ENCODE assay signal across 8 cellular contexts in genomic region chr10:59234814-59235429, GRCh38. TPM values are rescaled to one million over a fixed set of nuclear protein-coding genes. Genes with fewer than 3 reads are reported as not detected.
DNase-seq lines count a peak whose midpoint lies in the region; ATAC-seq, FAIRE-seq and TF ChIP-seq lines count a peak whose summit lies in the region.

No MANE protein-coding gene starts in this region.

- H3K36me3 ChIP-seq in Peyer's patch: peaks cover 0 to 9% (median 0%) of the 10 kb centered on the region in 3 donors
- H3K36me3 ChIP-seq in thoracic aorta: no peaks in the 10 kb centered on the region
- H3K36me3 ChIP-seq in effector memory CD4-positive, alpha-beta T cell (ENCODE audit: control insufficient read depth, insufficient read depth, low read length): no peaks in the 10 kb centered on the region

- TF ChIP-seq CTCF in AG10803 (conservative IDR thresholded peaks at IDR 0.05; ENCODE audit: low read length) (peak; percentile 79), Peyer's patch (IDR thresholded peaks at IDR 0.05) (peak in 4 of 6 experiments; percentile 31 to 54 (median 48)), fibroblast of villous mesenchyme (IDR thresholded peaks at IDR 0.05; ENCODE audit: insufficient read depth, low read depth, low read length) (peak; percentile 55), thoracic aorta (IDR thresholded peaks at IDR 0.05) (peak; percentile 32)

- H3K27ac ChIP-seq in Peyer's patch (no peak overlapping the region), thoracic aorta (no peak overlapping the region)
- no peak overlapping the region for H3K27ac ChIP-seq in effector memory CD4-positive, alpha-beta T cell (ENCODE audit: insufficient read depth, low read length, poor library complexity, severe bottlenecking)

- ATAC-seq in thoracic aorta (ENCODE audit: insufficient number of reproducible peaks, low FRiP score, low read depth) (no peak), GM21515 (IDR thresholded peaks at IDR 0.05; ENCODE audit: unreplicated experiment) (no peak), GM21381 (IDR thresholded peaks at IDR 0.05; ENCODE audit: unreplicated experiment) (no peak)

- no peak for TF ChIP-seq POLR2A in Peyer's patch (IDR thresholded peaks at IDR 0.05)

- FAIRE-seq in GM19239 (lab: Jason Lieb, UNC): peak; percentile 4

- DNase-seq in AG10803 (ENCODE audit: low read depth): peak; percentile 55
- no peak for DNase-seq in GM19239 (ENCODE audit: insufficient read length, low spot score)
- DNase-seq in Peyer's patch: peak in 1 of 3 donors; percentile 49
- DNase-seq in fibroblast of villous mesenchyme (ENCODE audit: low read depth): peak; percentile 28
- DNase-seq in thoracic aorta (ENCODE audit: low spot score): no peak
- no peak for DNase-seq in effector memory CD4-positive, alpha-beta T cell

- H3K4me3 ChIP-seq in AG10803 (ENCODE audit: low read length): no peak overlapping the region
- no peak overlapping the region for H3K4me3 ChIP-seq in Peyer's patch
- no peak overlapping the region for H3K4me3 ChIP-seq in fibroblast of villous mesenchyme (ENCODE audit: low read depth, low read length)
- H3K4me3 ChIP-seq in thoracic aorta: no peak overlapping the region
- H3K4me3 ChIP-seq in effector memory CD4-positive, alpha-beta T cell (ENCODE audit: insufficient read depth, low read depth, low read length, poor library complexity, severe bottlenecking): no peak overlapping the region

- no peaks in the 10 kb centered on the region for H3K27me3 ChIP-seq in Peyer's patch
- no peaks in the 10 kb centered on the region for H3K27me3 ChIP-seq in thoracic aorta (replicated peaks; ENCODE audit: insufficient read depth)
- no peaks in the 10 kb centered on the region for H3K27me3 ChIP-seq in effector memory CD4-positive, alpha-beta T cell (replicated peaks; ENCODE audit: control insufficient read depth, insufficient read depth, low read length, poor library complexity, severe bottlenecking)

- H3K9me3 ChIP-seq in Peyer's patch: no peaks in the 10 kb centered on the region
- H3K9me3 ChIP-seq in thoracic aorta: no peaks in the 10 kb centered on the region
- H3K9me3 ChIP-seq in effector memory CD4-positive, alpha-beta T cell (ENCODE audit: control insufficient read depth, low read length): no peaks in the 10 kb centered on the region

- no peaks in the 10 kb centered on the region for H3K4me1 ChIP-seq in Peyer's patch
- H3K4me1 ChIP-seq in thoracic aorta (ENCODE audit: control insufficient read depth in 1 of 2, low read depth in 2 of 2): no peaks in the 10 kb centered on the region
- H3K4me1 ChIP-seq in effector memory CD4-positive, alpha-beta T cell (ENCODE audit: control insufficient read depth, insufficient read depth, low read length, poor library complexity, severe bottlenecking): no peaks in the 10 kb centered on the region

RNA-seq across cellular contexts. Expression of gene PHYHIPL, which starts 58.5 kb away (rescaled TPM):
- 10 to 100 TPM in 3 of 4 donors, 1 to 10 TPM in 1; 2.5 to 12.3 (median 10.8) TPM for total RNA-seq in Peyer's patch
- total RNA-seq in fibroblast of villous mesenchyme: not detected in 2 replicates
- total RNA-seq in thoracic aorta: 1 to 10 TPM in 1 of 2 donors, not detected in 1; 2.6 TPM

Comparison
In these comparisons a context has a peak if more than half of its experiments do, and no peak if none do; other contexts are left out.
1. DNase-seq: peak in AG10803 (single experiment) and fibroblast of villous mesenchyme (single experiment); none in GM19239 (single experiment), thoracic aorta (single experiment) and effector memory CD4-positive, alpha-beta T cell (0 of 3).
2. Peak in every context shown above with its lines, with median percentiles within 50 percentile points of each other: CTCF ChIP-seq.